9 cellular contexts compared by ENCODE assay signal in the genomic region with DNA sequence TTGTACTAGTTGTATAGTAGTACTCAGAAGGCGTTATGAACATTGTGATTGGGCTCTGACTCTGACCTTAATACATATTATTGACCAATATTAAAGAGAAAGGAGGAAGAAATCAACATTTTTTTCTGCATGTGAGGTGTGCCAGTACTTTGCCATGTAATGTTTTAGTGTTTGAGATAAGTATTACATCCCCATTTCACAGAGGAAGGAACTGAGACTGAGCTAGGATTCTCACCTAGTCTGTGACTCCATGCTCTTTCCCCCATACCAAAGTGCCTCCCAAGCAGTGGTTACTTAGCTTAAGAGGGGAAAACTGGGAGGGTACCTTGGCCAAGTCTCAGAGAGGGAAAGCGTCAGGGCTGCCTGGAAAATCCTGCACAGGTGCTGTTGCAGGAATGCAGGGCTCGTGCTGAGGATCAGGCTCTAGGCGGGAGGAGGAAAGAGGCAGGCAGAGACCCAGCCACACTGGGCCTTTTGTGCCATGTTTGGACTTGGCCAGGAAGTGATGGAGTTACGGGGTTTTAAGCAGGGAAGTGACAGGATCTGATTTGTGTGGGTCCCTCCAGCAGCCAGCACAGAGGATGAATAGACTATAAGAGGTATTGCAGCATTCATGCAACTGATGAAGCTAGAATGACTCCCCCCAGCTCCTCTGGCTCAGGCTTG. TPM values are rescaled to one million over a fixed set of nuclear protein-coding genes. Genes with fewer than 3 reads are reported as not detected.
DNase-seq lines count a peak whose midpoint lies in the region; ATAC-seq, FAIRE-seq and TF ChIP-seq lines count a peak whose summit lies in the region.
"Had no signal": no experiment of that assay in that cellular context is flagged by ENCODE, and none has a peak within 500 bp of the region (broad histone marks: within the 10 kb centered on the region; RNA-seq: fewer than 3 reads in every experiment).

No MANE protein-coding gene starts in this region.

- H3K36me3 ChIP-seq in ACC112 (ENCODE audit: insufficient read depth, low read length) (peaks cover 9% of the 10 kb centered on the region; the same call in 1 of the 2 replicates), IMR-90 (ENCODE audit: control insufficient read depth, insufficient read depth, low read length) (peaks cover 40% of the 10 kb centered on the region)

- WGBS in IMR-90 (ENCODE audit: extremely low coverage in 2 of 2, insufficient read length in 1 of 2), 2 experiments: 94% methylated on average over 2 of the region's 5 CpGs; no CpG with 5 or more reads in 1 of the 2 experiments

- H2AK5ac ChIP-seq in IMR-90 (ENCODE audit: low read depth, low read length): no peak overlapping the region

- no peak overlapping the region for H4K5ac ChIP-seq in IMR-90 (ENCODE audit: low read depth, low read length)

- intact Hi-C loops in IMR-90 (cut with micrococcal nuclease): loop anchor here (1.0 to 10.0 kb wide), 4 partner anchors 15 to 293 kb away; partner anchors contain the start of genes CATIP, CNOT9 and USP37

- peaks cover 37% of the 10 kb centered on the region for H3K36me3 Mint-ChIP-seq in central memory CD8-positive, alpha-beta T cell (ENCODE audit: insufficient read depth)
- H3K36me3 Mint-ChIP-seq in natural killer cell treated with Interleukin-12 subunit alpha and Interleukin-12 subunit beta and Interleukin-15 and Interleukin-18, amount 100 ng/mL, for 72 hours: peaks cover 3% of the 10 kb centered on the region

- peaks cover 9% of the 10 kb centered on the region; the same call in 1 of the 2 replicates for H4K20me1 ChIP-seq in IMR-90 (ENCODE audit: insufficient read depth, low read length)

- dilution Hi-C loops in IMR-90 (cut with HindIII; ENCODE audit: low sequenced_read_pairs, unreplicated experiment): no loop called here

- peaks cover 24% of the 10 kb centered on the region for H3K79me2 ChIP-seq in ACC112 (ENCODE audit: control insufficient read depth, insufficient read depth, low read length, unreplicated experiment)

- H3K27ac Mint-ChIP-seq in central memory CD8-positive, alpha-beta T cell (ENCODE audit: low read depth): no peak overlapping the region
- H3K27ac Mint-ChIP-seq in natural killer cell treated with Interleukin-12 subunit alpha and Interleukin-12 subunit beta and Interleukin-15 and Interleukin-18, amount 100 ng/mL, for 72 hours: peak overlapping the region; percentile 87

- H2BK20ac ChIP-seq in IMR-90 (ENCODE audit: low read depth, low read length): no peak overlapping the region

- H3K4me1 Mint-ChIP-seq in central memory CD8-positive, alpha-beta T cell: peaks cover 51% of the 10 kb centered on the region
- H3K4me1 Mint-ChIP-seq in natural killer cell treated with Interleukin-12 subunit alpha and Interleukin-12 subunit beta and Interleukin-15 and Interleukin-18, amount 100 ng/mL, for 72 hours (ENCODE audit: low read depth in 2 of 2): peaks cover 31 to 38% of the 10 kb centered on the region in 2 donors

- no peak overlapping the region for H2AFZ ChIP-seq in ACC112 (ENCODE audit: low read length, unreplicated experiment)
- peak overlapping the region; percentile 39 for H2AFZ ChIP-seq in IMR-90 (replicated peaks; ENCODE audit: low read length, poor library complexity)

- no peaks in the 10 kb centered on the region for H3K9me3 ChIP-seq in IMR-90 (ENCODE audit: control insufficient read depth, insufficient read depth, low read length)

- H2AK9ac ChIP-seq in IMR-90 (replicated peaks; ENCODE audit: low read depth, low read length, poor library complexity): no peak overlapping the region

- FAIRE-seq in RCC 7860 (lab: Jason Lieb, UNC): no peak
- FAIRE-seq in frontal cortex (lab: Jason Lieb, UNC): no peak
- FAIRE-seq: islet of Langerhans had no signal

- peaks cover 16% of the 10 kb centered on the region for H3K4me1 ChIP-seq in ACC112 (ENCODE audit: control insufficient read depth, insufficient read depth, low read length, unreplicated experiment)
- H3K4me1 ChIP-seq in IMR-90 (ENCODE audit: control insufficient read depth, insufficient read depth, low read length): peaks cover 10% of the 10 kb centered on the region

- no peak overlapping the region for H3K56ac ChIP-seq in IMR-90 (ENCODE audit: extremely low read depth, insufficient read depth, low read length)

- H3K4me3 Mint-ChIP-seq in central memory CD8-positive, alpha-beta T cell: peak overlapping the region; percentile 86
- peak overlapping the region; percentile 90 for H3K4me3 Mint-ChIP-seq in natural killer cell treated with Interleukin-12 subunit alpha and Interleukin-12 subunit beta and Interleukin-15 and Interleukin-18, amount 100 ng/mL, for 72 hours

- in situ Hi-C loops in IMR-90 (cut with MboI; ENCODE audit: low sequenced_read_pairs): loop anchor here (10.0 kb wide), 1 partner anchor 123 kb away; the partner anchor contains the start of gene CTDSP1

- H3K27me3 Mint-ChIP-seq in central memory CD8-positive, alpha-beta T cell: no peaks in the 10 kb centered on the region
- no peaks in the 10 kb centered on the region for H3K27me3 Mint-ChIP-seq in natural killer cell treated with Interleukin-12 subunit alpha and Interleukin-12 subunit beta and Interleukin-15 and Interleukin-18, amount 100 ng/mL, for 72 hours

- H4K8ac ChIP-seq in IMR-90 (ENCODE audit: low read depth in 2 of 2, low read length in 2 of 2): no peak overlapping the region

- H3K4me3 ChIP-seq in ACC112 (ENCODE audit: low read depth, low read length): peak overlapping the region; percentile 77
- no peak overlapping the region for H3K4me3 ChIP-seq in IMR-90 (ENCODE audit: insufficient read depth, low read depth, low read length)

- CTCF ChIA-PET in IMR-90 (lab: Yijun Ruan, JAX): interaction anchor here (1.8 to 3.9 kb wide), 2 partner anchors 12 to 20 kb away, joined by 4 to 24 read pairs; partner anchors contain the start of gene TMBIM1

- no peak overlapping the region for H4K91ac ChIP-seq in IMR-90 (ENCODE audit: insufficient read depth, low read depth, low read length)

- no peak overlapping the region for H3K4ac ChIP-seq in IMR-90 (ENCODE audit: low read depth, low read length)

- no peak for TF ChIP-seq CTCF in IMR-90 (conservative IDR thresholded peaks at IDR 0.05; ENCODE audit: low read depth, low read length)

- no peak overlapping the region for H2BK120ac ChIP-seq in IMR-90 (ENCODE audit: low read depth, low read length)

- H3K18ac ChIP-seq in IMR-90 (ENCODE audit: low read depth, low read length): no peak overlapping the region

- no peak for TF ChIP-seq RAD21 in IMR-90 (IDR thresholded peaks at IDR 0.05; ENCODE audit: low read length)

- no peak overlapping the region for H2BK15ac ChIP-seq in IMR-90 (ENCODE audit: low read depth, low read length)

- H3K27me3 ChIP-seq in ACC112 (ENCODE audit: insufficient read depth, low read length): no peaks in the 10 kb centered on the region
- H3K27me3 ChIP-seq in IMR-90 (ENCODE audit: control insufficient read depth, insufficient read depth, low read length): no peaks in the 10 kb centered on the region

- no peak overlapping the region for H3K9ac ChIP-seq in IMR-90 (ENCODE audit: low read depth, low read length)

- H3K9me1 ChIP-seq in IMR-90 (ENCODE audit: insufficient read depth, low read length): 0 out of 2 replicates have a peak, but pooled peaks cover 3% of the 10 kb centered on the region

- no peak overlapping the region; the same call in 1 of the 2 replicates for H3K4me2 ChIP-seq in IMR-90 (ENCODE audit: low read depth, low read length)

- no peak for DNase-seq in IMR-90
- DNase-seq in central memory CD8-positive, alpha-beta T cell (ENCODE audit: low spot score in 2 of 2): no peak
- no peak for DNase-seq in natural killer cell treated with Interleukin-12 subunit alpha and Interleukin-12 subunit beta and Interleukin-15 and Interleukin-18, amount 100 ng/mL, for 72 hours (ENCODE audit: low spot score)
- DNase-seq in RCC 7860 (ENCODE audit: low spot score): no peak
- DNase-seq in iPS-NIHi7 (ENCODE audit: extremely low spot score): no peak
- no peak for DNase-seq in frontal cortex (ENCODE audit: low spot score in 2 of 2)

- H3K23ac ChIP-seq in IMR-90 (ENCODE audit: low read depth, low read length): 0 out of 2 replicates have a peak overlapping the region, but pooled peaks have one; percentile 9

- no peaks in the 10 kb centered on the region for H3K9me3 Mint-ChIP-seq in central memory CD8-positive, alpha-beta T cell
- no peaks in the 10 kb centered on the region for H3K9me3 Mint-ChIP-seq in natural killer cell treated with Interleukin-12 subunit alpha and Interleukin-12 subunit beta and Interleukin-15 and Interleukin-18, amount 100 ng/mL, for 72 hours

- no TSS peak for BruUV-seq in IMR-90 (replicated peaks; lab: Mats Ljungman, UMichigan)

- H3K27ac ChIP-seq in ACC112 (ENCODE audit: low read depth, low read length) (no peak overlapping the region), IMR-90 (ENCODE audit: insufficient read depth, low read length) (no peak overlapping the region)

- no peak overlapping the region for H2BK5ac ChIP-seq in IMR-90 (ENCODE audit: low read depth, low read length, poor library complexity, severe bottlenecking)

- ATAC-seq in IMR-90 (ENCODE audit: low read depth) (no peak), HG02981 (IDR thresholded peaks at IDR 0.05; ENCODE audit: unreplicated experiment) (no peak)
- ATAC-seq in central memory CD8-positive, alpha-beta T cell (replicated peaks; ENCODE audit: extremely low read depth, poor library complexity, severe bottlenecking): no peak
- no peak for ATAC-seq in natural killer cell treated with Interleukin-12 subunit alpha and Interleukin-12 subunit beta and Interleukin-15 and Interleukin-18, amount 100 ng/mL, for 72 hours

- no peak for TF ChIP-seq POLR2A in IMR-90 (IDR thresholded peaks at IDR 0.05; ENCODE audit: low read depth, low read length)

- no peak overlapping the region for H3K14ac ChIP-seq in IMR-90 (replicated peaks; ENCODE audit: low read depth, low read length)

- POLR2A ChIA-PET in IMR-90 (lab: Charles Lee; ENCODE audit: unreplicated experiment): no interaction called here

- H3K79me1 ChIP-seq in IMR-90 (ENCODE audit: low read depth in 1 of 2, low read length in 2 of 2): peaks cover 22 to 66% of the 10 kb centered on the region in 2 experiments

RNA-seq across cellular contexts. Expression of gene PNKD, which starts 1.7 kb away (rescaled TPM):
- 19.2 and 22.2 TPM in 2 replicates for total RNA-seq in IMR-90 (2012; rRNA removed)
- polyA plus RNA-seq in IMR-90 (2012; rRNA removed): 68.5 and 70.1 TPM in 2 replicates
- polyA plus RNA-seq in IMR-90 (2012; cell fraction: cytosol; rRNA removed): 86.1 and 87.9 TPM in 2 replicates
- polyA plus RNA-seq in IMR-90 (2012; cell fraction: nucleus; rRNA removed; ENCODE audit: low replicate concordance): 29.9 and 38.4 TPM in 2 replicates
- total RNA-seq in natural killer cell treated with Interleukin-12 subunit alpha and Interleukin-12 subunit beta and Interleukin-15 and Interleukin-18, amount 100 ng/mL, for 72 hours: 10 to 100 TPM; 20.6 to 22.0 TPM
- 15.1 TPM for total RNA-seq in frontal cortex

RNA-seq across cellular contexts. Expression of gene AAMP, which starts 2.1 kb away (rescaled TPM):
- total RNA-seq in IMR-90 (2012; rRNA removed): 112 and 118 TPM in 2 replicates
- 104 and 108 TPM in 2 replicates for polyA plus RNA-seq in IMR-90 (2012; rRNA removed)
- polyA plus RNA-seq in IMR-90 (2012; cell fraction: cytosol; rRNA removed): 132 and 175 TPM in 2 replicates
- polyA plus RNA-seq in IMR-90 (2012; cell fraction: nucleus; rRNA removed; ENCODE audit: low replicate concordance): 140 and 213 TPM in 2 replicates
- total RNA-seq in natural killer cell treated with Interleukin-12 subunit alpha and Interleukin-12 subunit beta and Interleukin-15 and Interleukin-18, amount 100 ng/mL, for 72 hours: 100 to 1,000 TPM in 1 of 2 donors, 10 to 100 TPM in 1; 75.6 to 104 TPM
- total RNA-seq in frontal cortex: 98.2 TPM

RNA-seq across cellular contexts. Expression of gene GPBAR1, which starts 11.2 kb away (rescaled TPM):
- total RNA-seq in IMR-90 (2012; rRNA removed) (under 0.01 TPM in 1 of 2 replicates, not detected in the other), frontal cortex (not detected)
- polyA plus RNA-seq in IMR-90 (2012; rRNA removed): 0.13 and 0.21 TPM in 2 replicates
- polyA plus RNA-seq in IMR-90 (2012; cell fraction: cytosol; rRNA removed): 0.05 and 0.13 TPM in 2 replicates
- 0.56 and 2.4 TPM in 2 replicates for polyA plus RNA-seq in IMR-90 (2012; cell fraction: nucleus; rRNA removed; ENCODE audit: low replicate concordance)
- total RNA-seq in natural killer cell treated with Interleukin-12 subunit alpha and Interleukin-12 subunit beta and Interleukin-15 and Interleukin-18, amount 100 ng/mL, for 72 hours: 1 to 10 TPM; 2.6 to 3.0 TPM

RNA-seq across cellular contexts. Expression of gene TMBIM1, which starts 20.3 kb away (rescaled TPM):
- total RNA-seq in IMR-90 (2012; rRNA removed): 78.6 and 102 TPM in 2 replicates
- 81.2 and 84.6 TPM in 2 replicates for polyA plus RNA-seq in IMR-90 (2012; rRNA removed)
- 29.3 and 57.5 TPM in 2 replicates for polyA plus RNA-seq in IMR-90 (2012; cell fraction: cytosol; rRNA removed)
- 45.5 and 46.8 TPM in 2 replicates for polyA plus RNA-seq in IMR-90 (2012; cell fraction: nucleus; rRNA removed; ENCODE audit: low replicate concordance)
- 10 to 100 TPM; 42.8 to 79.0 TPM for total RNA-seq in natural killer cell treated with Interleukin-12 subunit alpha and Interleukin-12 subunit beta and Interleukin-15 and Interleukin-18, amount 100 ng/mL, for 72 hours
- total RNA-seq in frontal cortex: 9.4 TPM

RNA-seq across cellular contexts. Expression of gene ARPC2, which starts 55.0 kb away (rescaled TPM):
- 635 and 696 TPM in 2 replicates for total RNA-seq in IMR-90 (2012; rRNA removed)
- 544 and 561 TPM in 2 replicates for polyA plus RNA-seq in IMR-90 (2012; rRNA removed)
- polyA plus RNA-seq in IMR-90 (2012; cell fraction: cytosol; rRNA removed): 259 and 280 TPM in 2 replicates
- polyA plus RNA-seq in IMR-90 (2012; cell fraction: nucleus; rRNA removed; ENCODE audit: low replicate concordance): 120 and 334 TPM in 2 replicates
- total RNA-seq in natural killer cell treated with Interleukin-12 subunit alpha and Interleukin-12 subunit beta and Interleukin-15 and Interleukin-18, amount 100 ng/mL, for 72 hours: 100 to 1,000 TPM; 509 to 675 TPM
- total RNA-seq in frontal cortex: 139 TPM
